8 cellular contexts compared by ENCODE assay signal in the genomic region with DNA sequence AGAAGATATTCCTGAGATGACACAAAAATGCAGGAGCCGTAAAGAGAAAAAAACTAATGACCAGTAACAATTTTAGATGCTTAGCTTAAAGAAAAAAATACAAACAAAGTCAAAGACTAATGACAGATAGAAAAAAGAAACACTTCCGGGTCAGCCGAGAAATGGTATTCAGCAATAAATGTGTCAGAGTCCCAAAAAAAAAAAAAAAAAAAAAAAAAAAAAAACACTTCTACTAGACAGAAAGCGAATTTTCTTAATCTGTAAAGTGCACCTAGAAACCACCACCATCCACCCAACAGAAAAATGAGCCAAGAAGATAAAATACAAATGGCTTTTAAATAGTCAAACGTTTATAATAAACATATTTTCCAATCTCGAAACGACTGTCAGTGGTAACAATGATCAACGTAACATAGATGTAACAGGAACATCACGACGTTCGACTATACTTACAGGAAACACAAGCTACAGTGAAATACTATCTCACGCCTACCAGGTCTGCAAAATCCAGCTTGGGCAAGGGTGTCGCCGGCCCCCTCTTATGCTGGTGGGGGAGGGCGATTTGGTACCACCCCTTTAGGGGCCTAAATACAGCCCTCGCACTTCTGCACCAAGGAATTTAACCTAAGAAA. TPM values are rescaled to one million over a fixed set of nuclear protein-coding genes. Genes with fewer than 3 reads are reported as not detected.
DNase-seq lines count a peak whose midpoint lies in the region; ATAC-seq and TF ChIP-seq lines count a peak whose summit lies in the region.

No MANE protein-coding gene starts in this region.

- H3K36me3 ChIP-seq in SJCRH30 (peaks cover 4% of the 10 kb centered on the region; the same call in 1 of the 2 replicates), neutrophil (peaks cover 21% of the 10 kb centered on the region)

- TF ChIP-seq CTCF in H9 (conservative IDR thresholded peaks at IDR 0.05) (no peak), endothelial cell (IDR thresholded peaks at IDR 0.05; ENCODE audit: unreplicated experiment) (no peak), neutrophil (IDR thresholded peaks at IDR 0.05) (no peak)

- H2AK5ac ChIP-seq in H9 (ENCODE audit: insufficient read length, low read length) = no peak overlapping the region

- peak overlapping the region; percentile 94 for H3K4me3 ChIP-seq in SJCRH30
- H3K4me3 ChIP-seq in neutrophil (ENCODE audit: low read depth in 1 of 2, low read length in 1 of 2) = peak overlapping the region; percentile 90 to 91

- no peak overlapping the region for H4K91ac ChIP-seq in H9 (ENCODE audit: insufficient read length, low read depth, low read length)

- no peaks in the 10 kb centered on the region for H3K27me3 ChIP-seq in H9 (ENCODE audit: insufficient read depth, low read length)
- H3K27me3 ChIP-seq in SJCRH30 = no peaks in the 10 kb centered on the region
- H3K27me3 ChIP-seq in neutrophil = no peaks in the 10 kb centered on the region

- H3K4me3 Mint-ChIP-seq in H9 (peak overlapping the region; percentile 98 to 99), endothelial cell (ENCODE audit: unreplicated experiment) (peak overlapping the region; percentile 96)

- H4K8ac ChIP-seq in H9 (replicated peaks; ENCODE audit: insufficient read length, low read depth, low read length) = no peak overlapping the region

- H4K5ac ChIP-seq in H9 (ENCODE audit: insufficient read length, low read depth, low read length) = no peak overlapping the region

- peak overlapping the region; percentile 85 for H3K4me2 ChIP-seq in H9 (ENCODE audit: insufficient read depth, insufficient read length, low read length)

- H3K9me3 ChIP-seq in H9 (ENCODE audit: control insufficient read depth, low read depth, low read length) = no peaks in the 10 kb centered on the region
- no peaks in the 10 kb centered on the region for H3K9me3 ChIP-seq in SJCRH30 (replicated peaks)
- no peaks in the 10 kb centered on the region for H3K9me3 ChIP-seq in neutrophil

- WGBS in H9 (ENCODE audit: extremely low coverage, insufficient read length, low lambda C conversion rate) = no CpG with 5 or more reads among the region's 16 CpGs

- no peak overlapping the region for H3K27ac ChIP-seq in H9 (ENCODE audit: insufficient read length, low read depth, low read length)
- H3K27ac ChIP-seq in SJCRH30 = no peak overlapping the region
- H3K27ac ChIP-seq in neutrophil = peak overlapping the region; percentile 95

- DNase-seq in H9 (no peak), SJCRH30 (no peak), endothelial cell (ENCODE audit: low spot score) (no peak), NCI-H146 (lab: John Stamatoyannopoulos, UW) (no peak)

- H3K23ac ChIP-seq in H9 (ENCODE audit: insufficient read length, low read depth, low read length) = no peak overlapping the region

- no peak overlapping the region for H3K14ac ChIP-seq in H9 (ENCODE audit: insufficient read depth, low read length)

- no peak overlapping the region for H2BK120ac ChIP-seq in H9 (ENCODE audit: low read depth, low read length, poor library complexity, severe bottlenecking)

- no peaks in the 10 kb centered on the region for H4K20me1 ChIP-seq in H9 (ENCODE audit: control insufficient read depth, insufficient read depth, insufficient read length)

- H3K27ac Mint-ChIP-seq in H9 (peak overlapping the region in 1 of 3 experiments; percentile 53; a peak in 1 of 7 replicates), endothelial cell (ENCODE audit: unreplicated experiment) (peak overlapping the region; percentile 72)

- H3K56ac ChIP-seq in H9 (ENCODE audit: insufficient read length, low read depth, low read length) = no peak overlapping the region

- no peak overlapping the region for H3K18ac ChIP-seq in H9 (ENCODE audit: insufficient read length, low read depth, low read length)

- no peak overlapping the region for H3K9ac ChIP-seq in H9 (ENCODE audit: extremely low read depth, insufficient read length, low read length)

- no peaks in the 10 kb centered on the region for H3K27me3 Mint-ChIP-seq in H9 (ENCODE audit: low read depth)
- H3K27me3 Mint-ChIP-seq in endothelial cell (ENCODE audit: unreplicated experiment) = peaks cover 25% of the 10 kb centered on the region

- peaks cover 10% of the 10 kb centered on the region for H3K79me1 ChIP-seq in H9 (ENCODE audit: insufficient read depth, low read depth, low read length, poor library complexity, severe bottlenecking)

- H3K36me3 Mint-ChIP-seq in H9 (ENCODE audit: insufficient read depth in 1 of 3, low read depth in 3 of 3) = peaks cover 0 to 12% (median 2%) of the 10 kb centered on the region in 3 experiments; a peak in 3 of 7 replicates
- H3K36me3 Mint-ChIP-seq in endothelial cell (ENCODE audit: low read depth, unreplicated experiment) = peaks cover 3% of the 10 kb centered on the region

- H3K4ac ChIP-seq in H9 (ENCODE audit: low read depth, low read length) = no peak overlapping the region

- H3T11ph ChIP-seq in H9 (ENCODE audit: low read length) = no peak overlapping the region

- no peak overlapping the region for H2BK5ac ChIP-seq in H9 (ENCODE audit: insufficient read length, low read length)

- H2BK12ac ChIP-seq in H9 (ENCODE audit: insufficient read length, low read depth, low read length) = no peak overlapping the region

- no peaks in the 10 kb centered on the region; the same call in 1 of the 2 replicates for H3K4me1 ChIP-seq in H9 (ENCODE audit: insufficient read depth, low read length)
- peaks cover 3% of the 10 kb centered on the region; the same call in 1 of the 2 replicates for H3K4me1 ChIP-seq in SJCRH30
- H3K4me1 ChIP-seq in neutrophil (ENCODE audit: control insufficient read depth in 1 of 2, insufficient read depth in 1 of 2, low read depth in 1 of 2, low read length in 1 of 2) = peaks cover 27 to 30% of the 10 kb centered on the region in 2 experiments

- no peak overlapping the region for H2BK15ac ChIP-seq in H9 (ENCODE audit: low read depth, low read length)

- H3K4me1 Mint-ChIP-seq in H9 (peaks cover 14 to 15% of the 10 kb centered on the region in 2 experiments), endothelial cell (ENCODE audit: unreplicated experiment) (peaks cover 16% of the 10 kb centered on the region)

- no peak for ATAC-seq in GM21447 (IDR thresholded peaks at IDR 0.05; ENCODE audit: unreplicated experiment)
- ATAC-seq in GM18909 (IDR thresholded peaks at IDR 0.05; ENCODE audit: poor library complexity, unreplicated experiment) = no peak
- ATAC-seq in HG03469 (IDR thresholded peaks at IDR 0.05; ENCODE audit: unreplicated experiment) = no peak

- H3K9me3 Mint-ChIP-seq in H9 (no peaks in the 10 kb centered on the region), endothelial cell (ENCODE audit: unreplicated experiment) (no peaks in the 10 kb centered on the region)

- H3K79me2 ChIP-seq in H9 (ENCODE audit: insufficient read depth, low read length) = peaks cover 9% of the 10 kb centered on the region; the same call in 1 of the 2 replicates

- H3K23me2 ChIP-seq in H9 (ENCODE audit: insufficient read length, low read depth, low read length, poor library complexity, severe bottlenecking) = peaks cover 21% of the 10 kb centered on the region

- H2AFZ ChIP-seq in H9 (ENCODE audit: low read length) = no peak overlapping the region

- no peak overlapping the region for H2BK20ac ChIP-seq in H9 (ENCODE audit: low read depth, low read length, poor library complexity, severe bottlenecking)

RNA-seq across cellular contexts. Expression of gene ABHD17A, which starts 10.6 kb away (rescaled TPM):
- total RNA-seq in H9 (2021) (47.5 and 50.3 TPM in 2 replicates), endothelial cell (ENCODE audit: unreplicated experiment) (283 TPM)
- total RNA-seq in SJCRH30 (2014; rRNA removed; shearing (Covaris generic)) = 39.2 and 41.6 TPM in 2 replicates

RNA-seq across cellular contexts. Expression of gene KLF16, which starts 11.3 kb away (rescaled TPM):
- total RNA-seq in H9 (2021) = 66.5 and 66.8 TPM in 2 replicates
- 5.1 and 5.8 TPM in 2 replicates for total RNA-seq in SJCRH30 (2014; rRNA removed; shearing (Covaris generic))
- 19.9 TPM for total RNA-seq in endothelial cell (ENCODE audit: unreplicated experiment)

RNA-seq across cellular contexts. Expression of gene REXO1, which starts 26.4 kb away (rescaled TPM):
- total RNA-seq in H9 (2021) = 45.6 and 56.8 TPM in 2 replicates
- total RNA-seq in SJCRH30 (2014; rRNA removed; shearing (Covaris generic)) = 17.7 and 19.1 TPM in 2 replicates
- 48.1 TPM for total RNA-seq in endothelial cell (ENCODE audit: unreplicated experiment)

RNA-seq across cellular contexts. Expression of gene ADAT3, which starts 30.5 kb away (rescaled TPM):
- 12.2 and 12.9 TPM in 2 replicates for total RNA-seq in H9 (2021)
- total RNA-seq in SJCRH30 (2014; rRNA removed; shearing (Covaris generic)) = 4.7 and 4.8 TPM in 2 replicates
- total RNA-seq in endothelial cell (ENCODE audit: unreplicated experiment) = 10.5 TPM

RNA-seq across cellular contexts. Expression of gene SCAMP4, which starts 30.5 kb away (rescaled TPM):
- total RNA-seq in H9 (2021) (65.0 and 69.0 TPM in 2 replicates), endothelial cell (ENCODE audit: unreplicated experiment) (71.8 TPM)
- total RNA-seq in SJCRH30 (2014; rRNA removed; shearing (Covaris generic)) = 29.1 and 29.2 TPM in 2 replicates
